29 cellular contexts compared by ENCODE assay signal in genomic region chr2:30172622-30173021, GRCh38.
"Had no signal": no experiment of that assay in that cellular context is flagged by ENCODE, and none has a peak within 500 bp of the region (broad histone marks: within the 10 kb centered on the region; RNA-seq: fewer than 3 reads in every experiment).

No MANE protein-coding gene starts in this region.

- H3K9me3 Mint-ChIP-seq: activated CD4-positive, alpha-beta T cell treated with anti-CD3 and anti-CD28 coated beads, Interleukin-2, amount 10 ng/mL, durations not matched to agents 24 days and 14 days; activated naive CD4-positive, alpha-beta T cell treated with anti-CD3 and anti-CD28 coated beads, Interleukin-2, amount 10 ng/mL, durations not matched to agents 7 days and 5 days; activated naive CD8-positive, alpha-beta T cell treated with anti-CD3 and anti-CD28 coated beads for 36 hours had no signal

- H3K27me3 Mint-ChIP-seq: activated naive CD8-positive, alpha-beta T cell treated with anti-CD3 and anti-CD28 coated beads for 36 hours had no signal

- H3K36me3 Mint-ChIP-seq: activated naive CD4-positive, alpha-beta T cell treated with anti-CD3 and anti-CD28 coated beads, Interleukin-2, amount 10 ng/mL, durations not matched to agents 7 days and 5 days; activated naive CD8-positive, alpha-beta T cell treated with anti-CD3 and anti-CD28 coated beads for 36 hours had no signal

- DNase-seq: activated CD4-positive, alpha-beta T cell treated with anti-CD3 and anti-CD28 coated beads for 1 hour; activated CD4-positive, alpha-beta T cell treated with anti-CD3 and anti-CD28 coated beads, Interleukin-2, amount 10 ng/mL, durations not matched to agents 24 days and 14 days; activated CD4-positive, alpha-beta T cell treated with anti-CD3 and anti-CD28 coated beads, Interleukin-2, amount 50 U/mL, for 4 hours; activated CD4-positive, CD25-positive, alpha-beta regulatory T cell; activated CD8-positive, alpha-beta memory T cell treated with anti-CD3 and anti-CD28 coated beads, Interleukin-2, amount 50 U/mL, for 4 hours; activated effector memory CD4-positive, alpha-beta T cell treated with Interleukin-2 at 50 U/mL for 16 hours; activated naive CD4-positive, alpha-beta T cell treated with anti-CD3 and anti-CD28 coated beads, Interleukin-2, amount 10 ng/mL, durations not matched to agents 7 days and 5 days; activated naive CD8-positive, alpha-beta T cell treated with anti-CD3 and anti-CD28 coated beads for 36 hours; activated T-cell treated with anti-CD3 and anti-CD28 coated beads for 4 hours; activated T-cell treated with anti-CD3 and anti-CD28 coated beads, Interleukin-2, amount 50 U/mL, for 48 hours; amniotic stem cell; aorta; brain microvascular endothelial cell; central memory CD4-positive, alpha-beta T cell; MM.1S; MV-4-11; NCI-H1092; NCI-H146; NCI-H187; NCI-H2029 treated with DMSO at 0.1 percent for 48 hours; NCI-H2107; NCI-H2171; NCI-H510A; NCI-H748 treated with DMSO at 0.1 percent for 48 hours; NK-92 treated with Interleukin-12 subunit alpha and Interleukin-12 subunit beta, amount 100 ng/mL, for 24 hours; Right ventricle myocardium superior; SW 1271; T-helper 1 cell; T1000 had no signal

- H3K4me3 Mint-ChIP-seq: activated CD4-positive, alpha-beta T cell treated with anti-CD3 and anti-CD28 coated beads, Interleukin-2, amount 10 ng/mL, durations not matched to agents 24 days and 14 days; activated naive CD4-positive, alpha-beta T cell treated with anti-CD3 and anti-CD28 coated beads, Interleukin-2, amount 10 ng/mL, durations not matched to agents 7 days and 5 days; activated naive CD8-positive, alpha-beta T cell treated with anti-CD3 and anti-CD28 coated beads for 36 hours had no signal

- H3K27ac Mint-ChIP-seq: activated CD4-positive, alpha-beta T cell treated with anti-CD3 and anti-CD28 coated beads, Interleukin-2, amount 10 ng/mL, durations not matched to agents 24 days and 14 days; activated naive CD4-positive, alpha-beta T cell treated with anti-CD3 and anti-CD28 coated beads, Interleukin-2, amount 10 ng/mL, durations not matched to agents 7 days and 5 days; activated naive CD8-positive, alpha-beta T cell treated with anti-CD3 and anti-CD28 coated beads for 36 hours had no signal

- H3K4me1 Mint-ChIP-seq: activated CD4-positive, alpha-beta T cell treated with anti-CD3 and anti-CD28 coated beads, Interleukin-2, amount 10 ng/mL, durations not matched to agents 24 days and 14 days; activated naive CD4-positive, alpha-beta T cell treated with anti-CD3 and anti-CD28 coated beads, Interleukin-2, amount 10 ng/mL, durations not matched to agents 7 days and 5 days; activated naive CD8-positive, alpha-beta T cell treated with anti-CD3 and anti-CD28 coated beads for 36 hours had no signal
